Comparison of ENCODE assay signal across 12 cellular contexts in the genomic region with DNA sequence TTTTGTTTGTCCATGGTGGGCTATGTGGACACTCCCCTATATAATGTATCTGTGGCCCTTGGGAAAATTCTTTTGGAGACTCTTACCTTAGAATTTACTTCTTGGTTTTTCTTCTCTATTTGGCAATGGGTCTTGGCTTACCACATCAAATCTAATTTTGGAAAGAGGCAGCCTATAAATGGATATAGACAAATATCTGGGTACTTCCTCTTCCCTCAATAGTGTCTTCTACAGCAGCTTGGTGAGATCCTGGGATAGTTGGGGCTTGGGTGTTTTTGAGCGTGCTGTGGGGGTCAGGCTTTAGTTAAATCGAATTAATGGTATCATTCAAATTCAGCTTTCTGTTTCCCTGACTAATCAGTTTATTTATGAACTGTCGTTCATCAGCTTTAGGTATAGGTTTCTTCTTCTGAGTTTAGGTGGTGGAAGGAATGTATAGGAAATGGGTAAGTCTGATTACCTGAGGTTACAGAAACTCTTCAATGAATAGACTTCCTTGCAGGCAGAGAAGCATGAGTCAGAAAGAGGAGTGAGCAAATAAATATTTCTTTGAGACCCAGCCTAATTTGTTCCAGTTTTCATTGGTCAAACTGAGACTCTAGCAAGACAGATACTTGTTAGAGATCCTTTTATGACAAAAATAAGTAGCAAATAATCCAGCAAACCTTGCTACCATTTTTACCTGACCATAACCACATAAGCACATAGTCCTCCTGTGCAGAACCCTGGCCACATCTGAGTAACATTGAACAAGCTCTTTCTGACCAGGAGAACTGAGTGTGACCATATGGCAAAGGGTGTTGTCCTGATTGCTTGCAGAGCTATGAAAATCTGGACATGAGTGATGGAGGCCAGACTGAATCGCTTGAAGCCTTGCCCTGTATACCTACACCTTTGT.
A peak's percentile ranks its signal among the peaks of the same experiment; 100 is the strongest.
DNase-seq lines count a peak whose midpoint lies in the region; ATAC-seq, FAIRE-seq and TF ChIP-seq lines count a peak whose summit lies in the region.
"Had no signal": no experiment of that assay in that cellular context is flagged by ENCODE, and none has a peak within 500 bp of the region (broad histone marks: within the 10 kb centered on the region; RNA-seq: fewer than 3 reads in every experiment).

No MANE protein-coding gene starts in this region.

- peak overlapping the region; percentile 30 for H3K27ac ChIP-seq in GM12878 (ENCODE audit: control insufficient read depth, insufficient read depth)
- peak overlapping the region; percentile 49 for H3K27ac ChIP-seq in skeletal muscle tissue (ENCODE audit: low read depth, low read length)

- in situ Hi-C loops in GM12878 (cut with MboI) = no loop called here

- peaks cover 71% of the 10 kb centered on the region for H3K36me3 Mint-ChIP-seq in activated CD4-positive, alpha-beta T cell treated with anti-CD3 and anti-CD28 coated beads for 36 hours (ENCODE audit: low read depth)

- TF ChIP-seq CTCF in GM12878 (IDR thresholded peaks at IDR 0.05 in 2 of 3, conservative IDR thresholded peaks at IDR 0.05 in 1 of 3; ENCODE audit: control insufficient read depth in 2 of 3, extremely low read depth in 1 of 3, insufficient read depth in 1 of 3, low read depth in 3 of 3, low read length in 3 of 3) = no peak

- H3K9me3 Mint-ChIP-seq in activated CD4-positive, alpha-beta T cell treated with anti-CD3 and anti-CD28 coated beads for 36 hours (ENCODE audit: low read depth) = peaks cover 8% of the 10 kb centered on the region

- WGBS in GM12878 (ENCODE audit: insufficient coverage, insufficient replicate concordance, low lambda C conversion rate, missing lambda C conversion rate) = 15% methylated on average over 4 of the region's 4 CpGs

- CTCF ChIA-PET in activated CD4-positive, alpha-beta T cell treated with anti-CD3 and anti-CD28 coated beads for 36 hours (lab: Charles Lee) = interaction anchor here (0.6 to 0.8 kb wide), 2 partner anchors 17 to 85 kb away, joined by 3 read pairs; no protein-coding TSS in a partner anchor
- CTCF ChIA-PET in GM12878 (lab: Yijun Ruan, JAX) = interaction anchor here (1.0 to 1.3 kb wide), 4 partner anchors 10 to 199 kb away, joined by 3 to 4 read pairs (median 3); no protein-coding TSS in a partner anchor

- H3K4me2 ChIP-seq in GM12878 (ENCODE audit: control insufficient read depth, insufficient read depth) = peak overlapping the region; percentile 4; the same call in 1 of the 2 replicates

- H3K4me1 ChIP-seq in GM12878 (ENCODE audit: control insufficient read depth, insufficient read depth, low read length) = peaks cover 22% of the 10 kb centered on the region
- peaks cover 0 to 10% (median 9%) of the 10 kb centered on the region in 3 donors for H3K4me1 ChIP-seq in skeletal muscle tissue (ENCODE audit: control insufficient read depth in 3 of 3, insufficient read depth in 3 of 3, low read length in 3 of 3)

- no peaks in the 10 kb centered on the region; the same call in none of the 2 replicates for H3K79me2 ChIP-seq in GM12878 (ENCODE audit: control insufficient read depth, insufficient read depth, low read length)

- no peaks in the 10 kb centered on the region for H4K20me1 ChIP-seq in GM12878 (ENCODE audit: control insufficient read depth, insufficient read depth)

- peaks cover 17% of the 10 kb centered on the region for H3K9me3 ChIP-seq in GM12878 (replicated peaks; ENCODE audit: control insufficient read depth, insufficient read depth, low read length)
- peaks cover 0 to 3% (median 0%) of the 10 kb centered on the region in 3 donors for H3K9me3 ChIP-seq in skeletal muscle tissue (ENCODE audit: control insufficient read depth in 3 of 3, low read length in 3 of 3)

- H3K4me3 Mint-ChIP-seq in activated CD4-positive, alpha-beta T cell treated with anti-CD3 and anti-CD28 coated beads for 36 hours = no peak overlapping the region

- POLR2A ChIA-PET in activated CD4-positive, alpha-beta T cell treated with anti-CD3 and anti-CD28 coated beads for 36 hours (lab: Charles Lee) = interaction anchor here (0.9 kb wide), 1 partner anchor 18 kb away, joined by 4 read pairs; no protein-coding TSS in a partner anchor
- POLR2A ChIA-PET in GM12878 (lab: Charles Lee) = no interaction called here

- H3K27me3 ChIP-seq in GM12878 (replicated peaks in 1 of 2; ENCODE audit: control insufficient read depth in 2 of 2, insufficient read depth in 2 of 2, low read length in 1 of 2) (no peaks in the 10 kb centered on the region), skeletal muscle tissue (ENCODE audit: control insufficient read depth in 3 of 3, insufficient read depth in 3 of 3, low read length in 3 of 3) (peaks cover 0 to 3% (median 0%) of the 10 kb centered on the region in 3 donors)

- SMC1A ChIA-PET in GM12878 (lab: Charles Lee; ENCODE audit: uncharacterized antibody, unreplicated experiment) = interaction anchor here (1.0 to 2.7 kb wide), 6 partner anchors 12 to 35 kb away, joined by 3 to 9 read pairs (median 4); no protein-coding TSS in a partner anchor

- BruUV-seq in GM12878 (replicated peaks; lab: Mats Ljungman, UMichigan) = no TSS peak

- no peak overlapping the region for H2AFZ ChIP-seq in GM12878 (ENCODE audit: control insufficient read depth, low read depth, low read length)

- H3K36me3 ChIP-seq in GM12878 (ENCODE audit: control insufficient read depth in 2 of 2, insufficient read depth in 2 of 2, low read length in 1 of 2) (peaks cover 29 to 30% of the 10 kb centered on the region in 2 experiments), skeletal muscle tissue (ENCODE audit: control insufficient read depth in 3 of 3, insufficient read depth in 3 of 3, low read length in 3 of 3) (no peaks in the 10 kb centered on the region)

- peak; percentile 82 for ATAC-seq in activated CD4-positive, alpha-beta T cell treated with anti-CD3 and anti-CD28 coated beads for 36 hours
- ATAC-seq in GM12878 (peak; percentile 73), GM21360 (IDR thresholded peaks at IDR 0.05; ENCODE audit: unreplicated experiment) (no peak)

- TF ChIP-seq EP300 in GM12878 (IDR thresholded peaks at IDR 0.05; ENCODE audit: borderline replicate concordance in 1 of 2, control insufficient read depth in 1 of 2, low read depth in 2 of 2, low read length in 2 of 2) = no peak

- no peak overlapping the region for H3K9ac ChIP-seq in GM12878 (ENCODE audit: control insufficient read depth, insufficient read depth, low read length)
- no peak overlapping the region for H3K9ac ChIP-seq in skeletal muscle tissue (ENCODE audit: low read depth in 1 of 3, low read length in 3 of 3)

- TF ChIP-seq POLR2A in GM12878 (IDR thresholded peaks at IDR 0.05; ENCODE audit: low read depth, low read length) = no peak

- no peak for FAIRE-seq in GM12878 (lab: Jason Lieb, UNC)
- FAIRE-seq: A204.1, G401.6, HTR-8/SVneo had no signal

- H3K4me3 ChIP-seq in GM12878 = no peak overlapping the region; the same call in 1 of the 2 replicates
- no peak overlapping the region for H3K4me3 ChIP-seq in skeletal muscle tissue (ENCODE audit: low read length in 3 of 3)

- no peaks in the 10 kb centered on the region for H3K27me3 Mint-ChIP-seq in activated CD4-positive, alpha-beta T cell treated with anti-CD3 and anti-CD28 coated beads for 36 hours

- TF ChIP-seq RAD21 in GM12878 (IDR thresholded peaks at IDR 0.05; ENCODE audit: insufficient read depth, low read depth, low read length) = no peak

- DNase-seq in activated CD4-positive, alpha-beta T cell treated with anti-CD3 and anti-CD28 coated beads for 36 hours = no peak
- DNase-seq in activated CD4-positive, alpha-beta T cell treated with anti-CD3 and anti-CD28 coated beads for 1 hour = no peak
- DNase-seq in NCI-H69 (lab: John Stamatoyannopoulos, UW) = peak; percentile 25
- peak; percentile 38 for DNase-seq in GM12878 (ENCODE audit: low read depth, low spot score)
- DNase-seq in retina = no peak
- DNase-seq in hippocampal formation (lab: John Stamatoyannopoulos, UW) = no peak

- RAD21 ChIA-PET in GM12878 (lab: Charles Lee; ENCODE audit: unreplicated experiment) = interaction anchor here (1.3 to 1.8 kb wide), 2 partner anchors 13 to 70 kb away, joined by 3 to 4 read pairs; no protein-coding TSS in a partner anchor

- intact Hi-C loops in activated CD4-positive, alpha-beta T cell treated with anti-CD3 and anti-CD28 coated beads for 36 hours (cut with DNase I, micrococcal nuclease) = loop anchor here (1.0 to 5.0 kb wide), 2 partner anchors 39 to 59 kb away; no protein-coding TSS in a partner anchor
- intact Hi-C loops in GM12878 (cut with micrococcal nuclease; ENCODE audit: unreplicated experiment) = no loop called here

- peaks cover 38% of the 10 kb centered on the region for H3K4me1 Mint-ChIP-seq in activated CD4-positive, alpha-beta T cell treated with anti-CD3 and anti-CD28 coated beads for 36 hours

- peak overlapping the region; percentile 77 for H3K27ac Mint-ChIP-seq in activated CD4-positive, alpha-beta T cell treated with anti-CD3 and anti-CD28 coated beads for 36 hours
- H3K27ac Mint-ChIP-seq: activated T-helper 2 cell treated with anti-CD3 and anti-CD28 coated beads, Interferon-gamma antibody, Interleukin-2, Interleukin-4, amounts not matched to agents 10 μg/mL and 5 μg/mL and 100 μg/mL, durations not matched to agents 14 hours and 24 hours and 36 hours had no signal

TF ChIP-seq in GM12878, 131 proteins besides CTCF, POLR2A, EP300 and RAD21 (continues in another document):
- TF ChIP-seq RUNX3 (IDR thresholded peaks at IDR 0.05; ENCODE audit: low read length) (peak; percentile 46), NFIC (IDR thresholded peaks at IDR 0.05; ENCODE audit: low read depth, low read length) (peak; percentile 35; the same call in 1 of the 2 replicates), CREB1 (IDR thresholded peaks at IDR 0.05; ENCODE audit: low read depth) (0 out of 2 replicates have a peak, but pooled peaks have one; percentile 15), POU2F2 (IDR thresholded peaks at IDR 0.05; ENCODE audit: borderline replicate concordance, low read depth, low read length) (no peak), MEF2A (IDR thresholded peaks at IDR 0.05; ENCODE audit: insufficient read depth, low read depth, low read length) (peak; percentile 57; the same call in 1 of the 2 replicates), SMARCA5 (IDR thresholded peaks at IDR 0.05) (no peak), ETV6 (conservative IDR thresholded peaks at IDR 0.05 in 1 of 2, IDR thresholded peaks at IDR 0.05 in 1 of 2; ENCODE audit: borderline replicate concordance in 1 of 2, low read depth in 1 of 2) (no peak), ATF2 (IDR thresholded peaks at IDR 0.05; ENCODE audit: low read length) (peak; percentile 13; the same call in 1 of the 2 replicates), CHD4 (IDR thresholded peaks at IDR 0.05) (no peak)

Comparison
In these comparisons a context has a peak if more than half of its experiments do, and no peak if none do; other contexts are left out.
1. DNase-seq: peak in NCI-H69 (single experiment) and GM12878 (single experiment); none in activated CD4-positive, alpha-beta T cell treated with anti-CD3 and anti-CD28 coated beads for 36 hours (single experiment), activated CD4-positive, alpha-beta T cell treated with anti-CD3 and anti-CD28 coated beads for 1 hour (single experiment), retina (single experiment) and hippocampal formation (0 of 2).